11 cellular contexts compared by ENCODE assay signal in genomic region chr5:173984218-173984617, GRCh38. TPM values are rescaled to one million over a fixed set of nuclear protein-coding genes. Genes with fewer than 3 reads are reported as not detected.
A peak's percentile ranks its signal among the peaks of the same experiment; 100 is the strongest.
DNase-seq lines count a peak whose midpoint lies in the region; ATAC-seq and TF ChIP-seq lines count a peak whose summit lies in the region.
"Had no signal": no experiment of that assay in that cellular context is flagged by ENCODE, and none has a peak within 500 bp of the region (broad histone marks: within the 10 kb centered on the region; RNA-seq: fewer than 3 reads in every experiment).

No MANE protein-coding gene starts in this region.

- no peak overlapping the region for H3K4me3 Mint-ChIP-seq in chondrocyte (ENCODE audit: unreplicated experiment)

- no peaks in the 10 kb centered on the region for H3K9me2 ChIP-seq in neural cell (ENCODE audit: insufficient read depth, low read length)

- H3K4me1 Mint-ChIP-seq in chondrocyte (ENCODE audit: low read depth): no peaks in the 10 kb centered on the region

- no peaks in the 10 kb centered on the region for H3K36me3 ChIP-seq in neural cell (ENCODE audit: insufficient read depth, low read length)
- H3K36me3 ChIP-seq: sigmoid colon, upper lobe of left lung had no signal

- no peak overlapping the region for H3K27ac Mint-ChIP-seq in chondrocyte (ENCODE audit: unreplicated experiment)

- H3K9me3 Mint-ChIP-seq in chondrocyte (ENCODE audit: low read depth): peaks cover 5% of the 10 kb centered on the region

- peaks cover 2% of the 10 kb centered on the region for H3K36me3 Mint-ChIP-seq in chondrocyte (ENCODE audit: low read depth)

- peak; percentile 45 for TF ChIP-seq RAD21 in neural cell (conservative IDR thresholded peaks at IDR 0.05)

- no peak overlapping the region for H3K4me3 ChIP-seq in GM12864 (ENCODE audit: low read depth, low read length)
- H3K4me3 ChIP-seq in neural cell (ENCODE audit: low read length): no peak overlapping the region
- H3K4me3 ChIP-seq: sigmoid colon, upper lobe of left lung had no signal

- no peaks in the 10 kb centered on the region for H3F3A ChIP-seq in neural cell (ENCODE audit: insufficient read depth, low read length, poor library complexity, severe bottlenecking)

- no peaks in the 10 kb centered on the region for H3K9me3 ChIP-seq in neural cell (ENCODE audit: low read length)
- H3K9me3 ChIP-seq: upper lobe of left lung had no signal

- H3K79me2 ChIP-seq in neural cell (replicated peaks; ENCODE audit: insufficient read depth, low read length): no peaks in the 10 kb centered on the region

- H3K9ac ChIP-seq in neural cell (ENCODE audit: low read length): no peak overlapping the region

- no peak for TF ChIP-seq EP300 in neural cell (conservative IDR thresholded peaks at IDR 0.05; ENCODE audit: poor library complexity, severe bottlenecking)

- ATAC-seq in HG02852 (IDR thresholded peaks at IDR 0.05; ENCODE audit: unreplicated experiment): no peak

- TF ChIP-seq CTCF in GM12864 (IDR thresholded peaks at IDR 0.05; ENCODE audit: low read depth, low read length, missing control alignments): peak; percentile 38
- TF ChIP-seq CTCF in chondrocyte (IDR thresholded peaks at IDR 0.05): peak; percentile 69
- TF ChIP-seq CTCF in neural cell (IDR thresholded peaks at IDR 0.05; ENCODE audit: poor library complexity, severe bottlenecking): peak; percentile 39

- no peak overlapping the region for H3K27ac ChIP-seq in neural cell (ENCODE audit: low read length)
- H3K27ac ChIP-seq: sigmoid colon, upper lobe of left lung had no signal

- H2AFZ ChIP-seq in neural cell (ENCODE audit: low read depth, low read length): no peak overlapping the region

- DNase-seq in GM12864 (ENCODE audit: low read depth) (no peak), NCI-H524 treated with DMSO at 0.1 percent for 48 hours (lab: John Stamatoyannopoulos, UW) (peak; percentile 22), chondrocyte (ENCODE audit: low spot score) (no peak), COLO829 (ENCODE audit: low spot score) (no peak), hepatic stellate cell (ENCODE audit: low spot score) (no peak), NCI-H526 treated with DMSO at 0.1 percent for 48 hours (lab: John Stamatoyannopoulos, UW) (no peak)
- DNase-seq: activated CD4-positive, alpha-beta T cell treated with anti-CD3 and anti-CD28 coated beads, Interleukin-2, amount 50 U/mL, for 48 hours; sigmoid colon; upper lobe of left lung had no signal

- H3K27me3 Mint-ChIP-seq in chondrocyte (ENCODE audit: low read depth): peaks cover 23% of the 10 kb centered on the region

- H3K4me2 ChIP-seq in neural cell (ENCODE audit: low read length): no peak overlapping the region

- H3K27me3 ChIP-seq in neural cell (ENCODE audit: insufficient read depth, low read depth, low read length): no peaks in the 10 kb centered on the region
- H3K27me3 ChIP-seq: upper lobe of left lung had no signal

- no peaks in the 10 kb centered on the region for H4K20me1 ChIP-seq in neural cell (ENCODE audit: insufficient read depth)

TF ChIP-seq in neural cell, 6 proteins besides CTCF, POLR2A, EP300 and RAD21:
- TF ChIP-seq SMC3 (conservative IDR thresholded peaks at IDR 0.05; ENCODE audit: poor library complexity): peak; percentile 39
- no peak for TF ChIP-seq REST (IDR thresholded peaks at IDR 0.05; ENCODE audit: borderline replicate concordance)
- TF ChIP-seq EZH2 (IDR thresholded peaks at IDR 0.05; ENCODE audit: borderline replicate concordance, insufficient read depth, low read length, poor library complexity, severe bottlenecking): no peak
- TF ChIP-seq MXI1 (conservative IDR thresholded peaks at IDR 0.05; ENCODE audit: poor library complexity, severe bottlenecking): no peak
- TF ChIP-seq TAF1 (IDR thresholded peaks at IDR 0.05; ENCODE audit: low read depth): no peak
- TF ChIP-seq POLR2AphosphoS5 (IDR thresholded peaks at IDR 0.05): no peak

RNA-seq across cellular contexts. Expression of gene C5orf47, which starts 4.8 kb away (rescaled TPM):
- not detected in 3 replicates for total RNA-seq in chondrocyte
- polyA plus RNA-seq in neural cell: 0.25 and 0.60 TPM in 2 replicates
- polyA minus RNA-seq in neural cell: not detected in 2 replicates
- total RNA-seq: sigmoid colon, upper lobe of left lung had no signal
- polyA plus RNA-seq: sigmoid colon had no signal
